ENCODE assay signal across 8 cellular contexts in genomic region chr5:81302596-81302995, GRCh38. TPM values are rescaled to one million over a fixed set of nuclear protein-coding genes. Genes with fewer than 3 reads are reported as not detected.
DNase-seq lines count a peak whose midpoint lies in the region; ATAC-seq and TF ChIP-seq lines count a peak whose summit lies in the region.

No MANE protein-coding gene starts in this region.

- ATAC-seq in heart left ventricle (no peak), lower lobe of right lung (no peak), upper lobe of right lung (no peak), GM19455 (IDR thresholded peaks at IDR 0.05; ENCODE audit: unreplicated experiment) (no peak)

- intact Hi-C loops in heart left ventricle (cut with DNase I): loop anchor here in 4 of 10 donors (5.0 to 10.0 kb wide), 3 partner anchors 70 to 618 kb away; partner anchors contain the start of gene CKMT2 (in 1 of the 4)
- intact Hi-C loops in ascending aorta (cut with DNase I): loop anchor here (5.0 to 10.0 kb wide), 2 partner anchors 205 to 672 kb away; partner anchors contain the start of gene ATG10
- intact Hi-C loops in lower lobe of right lung (cut with DNase I): no loop called here
- intact Hi-C loops in upper lobe of right lung (cut with DNase I): no loop called here

- H3K27ac ChIP-seq in heart left ventricle: no peak overlapping the region
- no peak overlapping the region for H3K27ac ChIP-seq in right atrium auricular region
- no peak overlapping the region for H3K27ac ChIP-seq in ascending aorta
- H3K27ac ChIP-seq in lower lobe of right lung: no peak overlapping the region
- H3K27ac ChIP-seq in upper lobe of right lung: no peak overlapping the region

- H3K36me3 ChIP-seq in heart left ventricle (peaks cover 0 to 16% (median 4%) of the 10 kb centered on the region in 9 donors), right atrium auricular region (peaks cover 5% of the 10 kb centered on the region), ascending aorta (peaks cover 0 to 6% of the 10 kb centered on the region in 2 donors), lower lobe of right lung (peaks cover 9% of the 10 kb centered on the region), upper lobe of right lung (no peaks in the 10 kb centered on the region)

- H3K27me3 ChIP-seq in heart left ventricle (no peaks in the 10 kb centered on the region), right atrium auricular region (no peaks in the 10 kb centered on the region), ascending aorta (no peaks in the 10 kb centered on the region), lower lobe of right lung (ENCODE audit: low read depth) (no peaks in the 10 kb centered on the region), upper lobe of right lung (no peaks in the 10 kb centered on the region)

- H3K4me1 ChIP-seq in heart left ventricle (peaks cover 0 to 51% (median 33%) of the 10 kb centered on the region in 12 donors), right atrium auricular region (peaks cover 0 to 34% of the 10 kb centered on the region in 2 donors), ascending aorta (peaks cover 5 to 16% of the 10 kb centered on the region in 2 donors), lower lobe of right lung (peaks cover 41% of the 10 kb centered on the region), upper lobe of right lung (peaks cover 33% of the 10 kb centered on the region)

- DNase-seq in heart left ventricle (no peak), right atrium auricular region (ENCODE audit: low spot score) (no peak), ascending aorta (ENCODE audit: low spot score in 2 of 2) (no peak), lower lobe of right lung (no peak), upper lobe of right lung (no peak), NCI-H2029 treated with DMSO at 0.1 percent for 48 hours (lab: John Stamatoyannopoulos, UW) (no peak), NCI-H2196 (lab: John Stamatoyannopoulos, UW; ENCODE audit: unreplicated experiment) (no peak)

- H3K9me3 ChIP-seq in heart left ventricle: no peaks in the 10 kb centered on the region
- no peaks in the 10 kb centered on the region for H3K9me3 ChIP-seq in right atrium auricular region
- no peaks in the 10 kb centered on the region for H3K9me3 ChIP-seq in ascending aorta
- no peaks in the 10 kb centered on the region for H3K9me3 ChIP-seq in lower lobe of right lung
- no peaks in the 10 kb centered on the region for H3K9me3 ChIP-seq in upper lobe of right lung

- no peak for TF ChIP-seq POLR2A in heart left ventricle (IDR thresholded peaks at IDR 0.05)

- H3K4me3 ChIP-seq in heart left ventricle (peak overlapping the region in 11 of 12 donors; percentile 73 to 95 (median 87)), right atrium auricular region (peak overlapping the region in 1 of 2 donors; percentile 81), ascending aorta (peak overlapping the region; percentile 77 to 96), lower lobe of right lung (peak overlapping the region; percentile 89), upper lobe of right lung (peak overlapping the region; percentile 83)

- 88 to 96% (median 89%) methylated on average over 5 of the region's 5 CpGs for WGBS in heart left ventricle, 4 donors

- TF ChIP-seq CTCF in heart left ventricle (IDR thresholded peaks at IDR 0.05): no peak
- no peak for TF ChIP-seq CTCF in right atrium auricular region (IDR thresholded peaks at IDR 0.05)
- TF ChIP-seq CTCF in ascending aorta (IDR thresholded peaks at IDR 0.05): no peak
- no peak for TF ChIP-seq CTCF in lower lobe of right lung (IDR thresholded peaks at IDR 0.05)
- TF ChIP-seq CTCF in upper lobe of right lung (IDR thresholded peaks at IDR 0.05): no peak

RNA-seq across cellular contexts. Expression of gene ZCCHC9, which starts 1.2 kb away (rescaled TPM):
- total RNA-seq in heart left ventricle: 10 to 100 TPM in 8 of 9 donors, 1 to 10 TPM in 1; 6.5 to 16.2 (median 11.1) TPM
- 10 to 100 TPM; 12.0 to 13.8 TPM for polyA plus RNA-seq in heart left ventricle
- 10 to 100 TPM in 1 of 2 donors, 1 to 10 TPM in 1; 9.4 to 10.3 TPM for total RNA-seq in right atrium auricular region
- 10.5 TPM for total RNA-seq in ascending aorta
- 21.7 TPM for total RNA-seq in lower lobe of right lung
- 20.2 TPM for total RNA-seq in upper lobe of right lung
